Comparison of ENCODE assay signal across 8 cellular contexts in the genomic region with DNA sequence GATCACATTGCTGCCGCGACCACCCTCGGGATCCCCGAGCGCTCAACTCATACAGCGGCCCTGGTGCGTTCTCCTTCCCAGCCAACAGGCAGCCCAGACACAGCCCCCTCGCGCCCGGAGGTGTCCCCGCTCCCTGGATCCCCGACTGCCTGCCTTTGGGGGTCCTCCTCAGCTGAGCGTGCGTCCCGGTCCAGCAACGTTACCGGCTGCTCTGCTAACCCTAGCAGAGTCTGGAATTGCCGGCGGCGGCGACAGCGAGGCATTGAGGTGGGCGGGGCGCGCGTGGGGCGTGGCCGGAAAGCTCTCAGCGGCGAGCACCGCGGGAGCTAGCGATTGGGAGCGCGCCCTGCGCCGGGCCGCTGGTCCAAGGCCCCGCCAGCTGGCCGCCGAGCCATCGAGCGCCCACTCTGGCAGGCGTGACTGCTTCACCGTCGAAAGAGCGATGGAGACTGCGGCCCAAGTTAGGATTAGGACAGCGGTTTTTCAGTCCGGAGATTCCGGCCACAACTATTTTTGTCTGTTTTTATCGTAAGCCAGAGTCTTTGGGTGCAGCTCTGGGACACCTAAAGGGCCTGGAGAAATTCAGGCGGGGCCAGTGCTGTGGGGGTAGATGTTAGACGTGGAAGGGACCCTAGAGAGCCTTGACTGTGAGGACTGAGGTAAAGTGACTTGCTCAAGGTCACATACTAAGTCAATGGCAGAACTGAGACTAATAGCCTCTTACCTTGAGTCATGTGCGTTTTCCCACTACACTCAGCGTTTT. TPM values are rescaled to one million over a fixed set of nuclear protein-coding genes. Genes with fewer than 3 reads are reported as not detected.
DNase-seq lines count a peak whose midpoint lies in the region; ATAC-seq and TF ChIP-seq lines count a peak whose summit lies in the region.

HEATR5A (minus strand) TSS at position 232 of the 763 bp plus-strand sequence. CDS start 17,575 bp downstream, outside the sequence.

- no peaks in the 10 kb centered on the region for H3K9me3 ChIP-seq in OCI-LY3 (ENCODE audit: insufficient read depth, low read length)
- H3K9me3 ChIP-seq in mononuclear cell (ENCODE audit: low read depth, low read length) = no peaks in the 10 kb centered on the region

- peak within 1 kb of the TSS; percentile 77 for H3K9ac ChIP-seq in OCI-LY3 (ENCODE audit: low read length)

- peak within 1 kb of the TSS; percentile 85 for H3K27ac ChIP-seq in OCI-LY3 (ENCODE audit: low read length)

- TF ChIP-seq CTCF in OCI-LY3 (IDR thresholded peaks at IDR 0.05; ENCODE audit: low read depth, low read length) = peak; percentile 21
- TF ChIP-seq CTCF in epithelial cell of esophagus (IDR thresholded peaks at IDR 0.05; ENCODE audit: insufficient read depth, low read depth, low read length, missing control alignments) = no peak

- H3K79me2 ChIP-seq in OCI-LY3 (ENCODE audit: low read length) = no peaks in the 10 kb centered on the region

- peak within 1 kb of the TSS; percentile 79 for H2AFZ ChIP-seq in OCI-LY3 (ENCODE audit: low read depth, low read length)

- peaks cover 13% of the 10 kb centered on the region for H3K4me1 ChIP-seq in OCI-LY3 (ENCODE audit: low read length)
- peaks cover 9% of the 10 kb centered on the region for H3K4me1 ChIP-seq in mononuclear cell (ENCODE audit: insufficient read depth, low read length)

- H4K20me1 ChIP-seq in OCI-LY3 (ENCODE audit: insufficient read depth, low read length) = no peaks in the 10 kb centered on the region

- no peaks in the 10 kb centered on the region for H3K27me3 ChIP-seq in OCI-LY3 (ENCODE audit: low read depth, low read length)
- H3K27me3 ChIP-seq in mononuclear cell (ENCODE audit: insufficient read depth, low read length) = no peaks in the 10 kb centered on the region

- ATAC-seq in GM21528 (IDR thresholded peaks at IDR 0.05; ENCODE audit: low FRiP score, unreplicated experiment) = peak; percentile 98

- peak within 1 kb of the TSS; percentile 74 for H3K4me2 ChIP-seq in OCI-LY3 (ENCODE audit: low read length)

- peak; percentile 82 for DNase-seq in DMS153 (lab: John Stamatoyannopoulos, UW)
- peak; percentile 100 for DNase-seq in HuH-7.5 (ENCODE audit: low spot score)
- DNase-seq in activated T-cell treated with anti-CD3 and anti-CD28 coated beads for 1 hour (ENCODE audit: low read depth) = peak; percentile 88
- DNase-seq in epithelial cell of esophagus (ENCODE audit: low read depth) = peak; percentile 96
- DNase-seq in stimulated activated CD8-positive, alpha-beta memory T cell treated with anti-CD3 and anti-CD28 coated beads, Interleukin-2, amount 100 ng/mL, for 48 hours (ENCODE audit: low read depth in 2 of 2) = peak; percentile 88 to 90

- H3K36me3 ChIP-seq in OCI-LY3 (replicated peaks; ENCODE audit: low read depth, low read length) = no peaks in the 10 kb centered on the region

- peak within 1 kb of the TSS; percentile 90 for H3K4me3 ChIP-seq in OCI-LY3 (ENCODE audit: low read length)
- H3K4me3 ChIP-seq in epithelial cell of esophagus (ENCODE audit: low read length) = peak within 1 kb of the TSS; percentile 85
- peak within 1 kb of the TSS; percentile 96 for H3K4me3 ChIP-seq in mononuclear cell (ENCODE audit: low read length)

RNA-seq across cellular contexts. Expression of gene HEATR5A, which starts in this region (rescaled TPM):
- total RNA-seq in mononuclear cell = 4.1 TPM

Comparison
In these comparisons a context has a peak if more than half of its experiments do, and no peak if none do; other contexts are left out.
1. Peak in every context shown above with its lines: DNase-seq, ATAC-seq, H3K4me3 ChIP-seq and H3K27ac ChIP-seq.